Comparison of ENCODE assay signal across 18 cellular contexts in genomic region chr3:112466041-112466440, GRCh38. TPM values are rescaled to one million over a fixed set of nuclear protein-coding genes. Genes with fewer than 3 reads are reported as not detected.
A peak's percentile ranks its signal among the peaks of the same experiment; 100 is the strongest.
DNase-seq lines count a peak whose midpoint lies in the region; ATAC-seq and TF ChIP-seq lines count a peak whose summit lies in the region.
"Had no signal": no experiment of that assay in that cellular context is flagged by ENCODE, and none has a peak within 500 bp of the region (broad histone marks: within the 10 kb centered on the region; RNA-seq: fewer than 3 reads in every experiment).

No MANE protein-coding gene starts in this region.

- POLR2A ChIA-PET in activated CD4-positive, alpha-beta memory T cell treated with anti-CD3 and anti-CD28 coated beads for 36 hours (lab: Charles Lee): interaction anchor here (0.6 kb wide), 1 partner anchor 1805 kb away, joined by 4 read pairs; no protein-coding TSS in a partner anchor
- POLR2A ChIA-PET in activated CD4-positive, alpha-beta memory T cell treated with anti-CD3 and anti-CD28 coated beads, Interleukin-2, amount 10 ng/mL, durations not matched to agents 7 days and 5 days (lab: Charles Lee): interaction anchor here (2.8 kb wide), 1 partner anchor 32 kb away, joined by 26 read pairs; the partner anchor contains the start of gene BTLA

- H2AFZ ChIP-seq in KMS-11 (ENCODE audit: low read depth): no peak overlapping the region

- DNase-seq in activated CD4-positive, alpha-beta memory T cell treated with anti-CD3 and anti-CD28 coated beads for 36 hours: no peak
- DNase-seq in activated CD4-positive, alpha-beta memory T cell treated with anti-CD3 and anti-CD28 coated beads, Interleukin-2, amount 10 ng/mL, durations not matched to agents 7 days and 5 days: no peak
- no peak for DNase-seq in endodermal cell
- no peak for DNase-seq in neural crest cell (ENCODE audit: low read depth, low spot score)
- DNase-seq in SIG-M5 (lab: John Stamatoyannopoulos, UW): no peak
- no peak for DNase-seq in cerebellar nuclear complex (lab: John Stamatoyannopoulos, UW)
- DNase-seq: 8988T, COR-L47, Karpas-422, MM.1S, NCI-H1105, NCI-H1694 treated with DMSO at 0.1 percent for 48 hours, NCI-H446 treated with DMSO at 0.1 percent for 48 hours, NCI-H774, SHP77 treated with DMSO at 0.1 percent for 48 hours had no signal

- no peak overlapping the region for H3K27ac ChIP-seq in KMS-11
- H3K27ac ChIP-seq in endodermal cell (ENCODE audit: low read depth, low read length): no peak overlapping the region
- H3K27ac ChIP-seq: BLaER1 treated with 17β-estradiol and CSF1 and Interleukin-3, amounts not matched to agents 10 nM and 100 nM had no signal

- CTCF ChIA-PET in activated CD4-positive, alpha-beta memory T cell treated with anti-CD3 and anti-CD28 coated beads for 36 hours (lab: Charles Lee): interaction anchor here (0.6 to 2.1 kb wide), 3 partner anchors 18 to 515 kb away, joined by 3 to 6 read pairs (median 3); partner anchors contain the start of gene SLC9C1
- CTCF ChIA-PET in activated CD4-positive, alpha-beta memory T cell treated with anti-CD3 and anti-CD28 coated beads, Interleukin-2, amount 10 ng/mL, durations not matched to agents 7 days and 5 days (lab: Charles Lee): no interaction called here

- intact Hi-C loops in activated CD4-positive, alpha-beta memory T cell treated with anti-CD3 and anti-CD28 coated beads for 36 hours (cut with micrococcal nuclease): no loop called here

- H3K79me2 ChIP-seq in KMS-11 (ENCODE audit: insufficient read depth, low read depth): no peaks in the 10 kb centered on the region

- H3K4me2 ChIP-seq in KMS-11: peak overlapping the region; percentile 7; the same call in 1 of the 2 replicates

- peaks cover 17% of the 10 kb centered on the region for H3K36me3 Mint-ChIP-seq in activated CD4-positive, alpha-beta memory T cell treated with anti-CD3 and anti-CD28 coated beads for 36 hours
- H3K36me3 Mint-ChIP-seq in activated CD4-positive, alpha-beta memory T cell treated with anti-CD3 and anti-CD28 coated beads, Interleukin-2, amount 10 ng/mL, durations not matched to agents 7 days and 5 days (ENCODE audit: low read depth): peaks cover 76% of the 10 kb centered on the region
- H3K36me3 Mint-ChIP-seq in endodermal cell (ENCODE audit: low read depth) (peaks cover 2% of the 10 kb centered on the region), neural crest cell (ENCODE audit: low read depth) (no peaks in the 10 kb centered on the region)

- TF ChIP-seq CTCF in KMS-11 (conservative IDR thresholded peaks at IDR 0.05; ENCODE audit: low read depth, low read length) (no peak), endodermal cell (conservative IDR thresholded peaks at IDR 0.05) (no peak), neural crest cell (conservative IDR thresholded peaks at IDR 0.05) (no peak)

- no peaks in the 10 kb centered on the region for H3K9me3 ChIP-seq in endodermal cell (ENCODE audit: control insufficient read depth, low read length)

- H3K4me3 ChIP-seq in KMS-11 (IDR thresholded peaks at IDR 0.05; ENCODE audit: insufficient read depth, low read depth, low read length) (no peak overlapping the region), endodermal cell (ENCODE audit: low read length) (no peak overlapping the region)
- H3K4me3 ChIP-seq: BLaER1 treated with 17β-estradiol and CSF1 and Interleukin-3, amounts not matched to agents 10 nM and 100 nM had no signal

- H3K27ac Mint-ChIP-seq in activated CD4-positive, alpha-beta memory T cell treated with anti-CD3 and anti-CD28 coated beads for 36 hours: peak overlapping the region; percentile 36
- H3K27ac Mint-ChIP-seq in activated CD4-positive, alpha-beta memory T cell treated with anti-CD3 and anti-CD28 coated beads, Interleukin-2, amount 10 ng/mL, durations not matched to agents 7 days and 5 days: no peak overlapping the region
- H3K27ac Mint-ChIP-seq in endodermal cell (peak overlapping the region; percentile 57), neural crest cell (ENCODE audit: unreplicated experiment) (peak overlapping the region; percentile 29)

- H3K36me3 ChIP-seq in KMS-11 (ENCODE audit: insufficient read depth) (no peaks in the 10 kb centered on the region), endodermal cell (ENCODE audit: control insufficient read depth, insufficient read depth, low read length) (no peaks in the 10 kb centered on the region)
- H3K36me3 ChIP-seq: BLaER1 treated with 17β-estradiol and CSF1 and Interleukin-3, amounts not matched to agents 10 nM and 100 nM had no signal

- 36 to 50% methylated on average over 2 of the region's 2 CpGs for WGBS in endodermal cell (ENCODE audit: insufficient coverage in 1 of 2, insufficient read length in 1 of 2), 2 experiments

- no peaks in the 10 kb centered on the region for H3K27me3 Mint-ChIP-seq in activated CD4-positive, alpha-beta memory T cell treated with anti-CD3 and anti-CD28 coated beads for 36 hours
- no peaks in the 10 kb centered on the region for H3K27me3 Mint-ChIP-seq in activated CD4-positive, alpha-beta memory T cell treated with anti-CD3 and anti-CD28 coated beads, Interleukin-2, amount 10 ng/mL, durations not matched to agents 7 days and 5 days
- H3K27me3 Mint-ChIP-seq in endodermal cell (ENCODE audit: insufficient read depth): no peaks in the 10 kb centered on the region
- H3K27me3 Mint-ChIP-seq in neural crest cell (ENCODE audit: low read depth): no peaks in the 10 kb centered on the region

- H3K27me3 ChIP-seq in KMS-11 (ENCODE audit: insufficient read depth, low read depth) (no peaks in the 10 kb centered on the region), endodermal cell (ENCODE audit: control insufficient read depth, insufficient read depth, low read length, poor library complexity, severe bottlenecking) (no peaks in the 10 kb centered on the region)
- H3K27me3 ChIP-seq: BLaER1 treated with 17β-estradiol and CSF1 and Interleukin-3, amounts not matched to agents 10 nM and 100 nM had no signal

- H3K9ac ChIP-seq in KMS-11 (no peak overlapping the region), endodermal cell (ENCODE audit: extremely low read depth, low read length, poor library complexity, severe bottlenecking) (no peak overlapping the region)
- H3K9ac ChIP-seq: BLaER1 treated with 17β-estradiol and CSF1 and Interleukin-3, amounts not matched to agents 10 nM and 100 nM had no signal

- no peak for ATAC-seq in GM21737 (IDR thresholded peaks at IDR 0.05; ENCODE audit: unreplicated experiment)

- no peaks in the 10 kb centered on the region for H4K20me1 ChIP-seq in KMS-11 (ENCODE audit: insufficient read depth)
- H4K20me1 ChIP-seq: BLaER1 treated with 17β-estradiol and CSF1 and Interleukin-3, amounts not matched to agents 10 nM and 100 nM had no signal

- no peak overlapping the region for H3K4me3 Mint-ChIP-seq in activated CD4-positive, alpha-beta memory T cell treated with anti-CD3 and anti-CD28 coated beads for 36 hours
- no peak overlapping the region for H3K4me3 Mint-ChIP-seq in activated CD4-positive, alpha-beta memory T cell treated with anti-CD3 and anti-CD28 coated beads, Interleukin-2, amount 10 ng/mL, durations not matched to agents 7 days and 5 days
- no peak overlapping the region for H3K4me3 Mint-ChIP-seq in endodermal cell
- H3K4me3 Mint-ChIP-seq in neural crest cell: no peak overlapping the region

- H3K4me1 Mint-ChIP-seq in activated CD4-positive, alpha-beta memory T cell treated with anti-CD3 and anti-CD28 coated beads for 36 hours (ENCODE audit: low read depth): peaks cover 83% of the 10 kb centered on the region
- peaks cover 78% of the 10 kb centered on the region for H3K4me1 Mint-ChIP-seq in activated CD4-positive, alpha-beta memory T cell treated with anti-CD3 and anti-CD28 coated beads, Interleukin-2, amount 10 ng/mL, durations not matched to agents 7 days and 5 days
- H3K4me1 Mint-ChIP-seq in endodermal cell (peaks cover 15% of the 10 kb centered on the region), neural crest cell (peaks cover 37% of the 10 kb centered on the region)

- H3K9me3 Mint-ChIP-seq in activated CD4-positive, alpha-beta memory T cell treated with anti-CD3 and anti-CD28 coated beads for 36 hours: peaks cover 5% of the 10 kb centered on the region
- peaks cover 4% of the 10 kb centered on the region for H3K9me3 Mint-ChIP-seq in activated CD4-positive, alpha-beta memory T cell treated with anti-CD3 and anti-CD28 coated beads, Interleukin-2, amount 10 ng/mL, durations not matched to agents 7 days and 5 days
- peaks cover 5% of the 10 kb centered on the region for H3K9me3 Mint-ChIP-seq in endodermal cell
- H3K9me3 Mint-ChIP-seq in neural crest cell: no peaks in the 10 kb centered on the region

- H3K4me1 ChIP-seq in KMS-11 (ENCODE audit: low read depth, poor library complexity, severe bottlenecking) (peaks cover 66% of the 10 kb centered on the region), endodermal cell (ENCODE audit: control insufficient read depth, insufficient read depth, low read length) (no peaks in the 10 kb centered on the region)

RNA-seq across cellular contexts. Expression of gene BTLA, which starts 33.2 kb away (rescaled TPM):
- total RNA-seq in activated CD4-positive, alpha-beta memory T cell treated with anti-CD3 and anti-CD28 coated beads for 36 hours: 10 to 100 TPM; 17.3 to 18.7 TPM
- total RNA-seq in activated CD4-positive, alpha-beta memory T cell treated with anti-CD3 and anti-CD28 coated beads, Interleukin-2, amount 10 ng/mL, durations not matched to agents 7 days and 5 days: 10 to 100 TPM; 45.7 to 46.3 TPM
- total RNA-seq in endodermal cell (not detected), neural crest cell (not detected in 2 replicates)
- polyA plus RNA-seq in endodermal cell (2013, experiment 1 of 2): not detected
- polyA plus RNA-seq in endodermal cell (2013, experiment 2 of 2): not detected

Comparison
In these comparisons a context has a peak if more than half of its experiments do, and no peak if none do; other contexts are left out.
1. RNA of gene BTLA, which starts 33.2 kb away (total RNA-seq): 45.7 to 46.3 TPM in activated CD4-positive, alpha-beta memory T cell treated with anti-CD3 and anti-CD28 coated beads, Interleukin-2, amount 10 ng/mL, durations not matched to agents 7 days and 5 days and 17.3 to 18.7 TPM in activated CD4-positive, alpha-beta memory T cell treated with anti-CD3 and anti-CD28 coated beads for 36 hours; not detected in endodermal cell and not detected in neural crest cell; every median in the first group is over 10 times any median in the second.